Comparison of ENCODE assay signal across 3 cellular contexts in the genomic region with DNA sequence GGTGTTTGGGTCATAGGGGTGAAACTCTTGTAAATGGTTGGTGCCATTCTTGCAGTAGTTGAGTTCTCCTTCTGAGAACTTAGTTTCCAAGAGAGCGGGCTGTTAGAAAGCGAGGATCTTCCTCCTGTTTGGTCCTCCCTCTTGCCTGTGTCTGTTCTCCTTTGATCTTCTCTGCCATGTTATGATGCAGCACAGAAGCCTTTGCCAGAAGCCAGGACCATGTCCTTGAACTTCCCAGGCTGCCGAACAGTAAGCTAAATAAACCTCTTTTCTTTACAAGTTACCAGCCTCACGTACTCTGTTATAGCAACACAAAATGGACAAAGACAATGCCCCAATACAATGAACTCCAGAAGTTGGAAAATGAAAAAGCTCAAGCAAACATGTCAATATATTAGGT. TPM values are rescaled to one million over a fixed set of nuclear protein-coding genes. Genes with fewer than 3 reads are reported as not detected.
"Had no signal": no experiment of that assay in that cellular context is flagged by ENCODE, and none has a peak within 500 bp of the region (broad histone marks: within the 10 kb centered on the region; RNA-seq: fewer than 3 reads in every experiment).

No MANE protein-coding gene starts in this region.

RNA-seq across cellular contexts. Expression of gene CA4, which starts 40.3 kb away (rescaled TPM):
- total RNA-seq: GM23248, H4, HFFc6 had no signal
- polyA plus RNA-seq: GM23248 had no signal
